Comparison of ENCODE assay signal across 8 cellular contexts in the genomic region with DNA sequence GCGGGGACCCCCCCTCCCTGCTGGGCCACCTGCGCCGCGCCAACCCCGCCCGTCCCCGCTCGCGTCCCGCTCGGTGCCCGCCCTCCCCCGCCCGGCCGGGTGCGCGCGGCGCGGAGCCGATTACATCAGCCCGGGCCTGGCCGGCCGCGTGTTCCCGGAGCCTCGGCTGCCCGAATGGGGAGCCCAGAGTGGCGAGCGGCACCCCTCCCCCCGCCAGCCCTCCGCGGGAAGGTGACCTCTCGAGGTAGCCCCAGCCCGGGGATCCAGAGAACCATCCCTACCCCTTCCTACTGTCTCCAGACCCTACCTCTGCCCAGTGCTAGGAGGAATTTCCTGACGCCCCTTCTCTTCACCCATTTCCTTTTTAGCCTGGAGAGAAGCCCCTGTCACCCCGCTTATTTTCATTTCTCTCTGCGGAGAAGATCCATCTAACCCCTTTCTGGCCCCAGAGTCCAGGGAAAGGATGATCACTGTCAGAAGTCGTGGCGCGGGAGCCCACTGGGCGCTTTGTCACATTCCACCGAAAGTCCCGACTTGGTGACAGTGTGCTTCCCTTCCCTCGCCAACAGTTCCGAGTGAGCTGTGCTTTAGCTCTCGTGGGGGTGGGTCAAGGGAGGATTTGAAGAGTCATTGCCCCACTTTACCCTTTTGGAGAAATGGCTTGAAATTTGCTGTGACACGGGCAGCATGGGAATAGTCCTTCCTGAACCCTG. TPM values are rescaled to one million over a fixed set of nuclear protein-coding genes. Genes with fewer than 3 reads are reported as not detected.
DNase-seq lines count a peak whose midpoint lies in the region; ATAC-seq and TF ChIP-seq lines count a peak whose summit lies in the region.

No MANE protein-coding gene starts in this region.

- H3K4me1 Mint-ChIP-seq in stimulated activated effector memory CD8-positive, alpha-beta T cell treated with anti-CD3 and anti-CD28 coated beads, Interleukin-12 subunit alpha, Interleukin-12 subunit beta, amount 100 ng/mL, for 72 hours: peaks cover 51% of the 10 kb centered on the region

- peak overlapping the region; percentile 95 for H3K27ac Mint-ChIP-seq in stimulated activated effector memory CD8-positive, alpha-beta T cell treated with anti-CD3 and anti-CD28 coated beads, Interleukin-12 subunit alpha, Interleukin-12 subunit beta, amount 100 ng/mL, for 72 hours

- H3K9me3 Mint-ChIP-seq in stimulated activated effector memory CD8-positive, alpha-beta T cell treated with anti-CD3 and anti-CD28 coated beads, Interleukin-12 subunit alpha, Interleukin-12 subunit beta, amount 100 ng/mL, for 72 hours: no peaks in the 10 kb centered on the region

- peak; percentile 17 to 45 for DNase-seq in NCI-H524 (lab: John Stamatoyannopoulos, UW)
- DNase-seq in NCI-H524 treated with DMSO at 0.1 percent for 48 hours (lab: John Stamatoyannopoulos, UW): no peak
- peak; percentile 21 for DNase-seq in MV-4-11 (lab: John Stamatoyannopoulos, UW)
- DNase-seq in activated CD8-positive, alpha-beta memory T cell treated with anti-CD3 and anti-CD28 coated beads for 4 hours (ENCODE audit: low read depth in 2 of 2): peak; percentile 27 to 29
- peak; percentile 66 for DNase-seq in epithelial cell of esophagus (ENCODE audit: low read depth)
- peak; percentile 57 to 86 for DNase-seq in stimulated activated effector memory CD8-positive, alpha-beta T cell treated with anti-CD3 and anti-CD28 coated beads, Interleukin-12 subunit alpha, Interleukin-12 subunit beta, amount 100 ng/mL, for 72 hours (ENCODE audit: low spot score in 2 of 2)

- no peaks in the 10 kb centered on the region for H3K9me3 ChIP-seq in mononuclear cell (ENCODE audit: low read depth, low read length)

- H3K27me3 ChIP-seq in mononuclear cell (ENCODE audit: insufficient read depth, low read length): peaks cover 5% of the 10 kb centered on the region

- H3K4me1 ChIP-seq in mononuclear cell (ENCODE audit: insufficient read depth, low read length): peaks cover 58% of the 10 kb centered on the region

- H3K4me3 ChIP-seq in epithelial cell of esophagus (ENCODE audit: low read length) (peak overlapping the region; percentile 96), mononuclear cell (ENCODE audit: low read length) (peak overlapping the region; percentile 63)

- H3K4me3 Mint-ChIP-seq in stimulated activated effector memory CD8-positive, alpha-beta T cell treated with anti-CD3 and anti-CD28 coated beads, Interleukin-12 subunit alpha, Interleukin-12 subunit beta, amount 100 ng/mL, for 72 hours: peak overlapping the region; percentile 88

- no peak for TF ChIP-seq CTCF in epithelial cell of esophagus (IDR thresholded peaks at IDR 0.05; ENCODE audit: insufficient read depth, low read depth, low read length, missing control alignments)

- peaks cover 71% of the 10 kb centered on the region for H3K36me3 Mint-ChIP-seq in stimulated activated effector memory CD8-positive, alpha-beta T cell treated with anti-CD3 and anti-CD28 coated beads, Interleukin-12 subunit alpha, Interleukin-12 subunit beta, amount 100 ng/mL, for 72 hours

- ATAC-seq in stimulated activated effector memory CD8-positive, alpha-beta T cell treated with anti-CD3 and anti-CD28 coated beads, Interleukin-12 subunit alpha, Interleukin-12 subunit beta, amount 100 ng/mL, for 72 hours: peak; percentile 42
- ATAC-seq in HG03139 (IDR thresholded peaks at IDR 0.05; ENCODE audit: unreplicated experiment): no peak

RNA-seq across cellular contexts. Expression of a gene that starts 2.0 kb away (rescaled TPM):
- 78.8 TPM for total RNA-seq in mononuclear cell
